In genomic region chr6:127266892-127267741, GRCh38 we compare ENCODE assay signal across 8 cellular contexts. TPM values are rescaled to one million over a fixed set of nuclear protein-coding genes. Genes with fewer than 3 reads are reported as not detected.
A peak's percentile ranks its signal among the peaks of the same experiment; 100 is the strongest.
DNase-seq lines count a peak whose midpoint lies in the region; ATAC-seq lines count a peak whose summit lies in the region.

No MANE protein-coding gene starts in this region.

- in situ Hi-C loops in ACHN (cut with HindIII; ENCODE audit: low pct_ligation_motif_present, low pct_unique_long_range_greater_than_20kb, low sequenced_read_pairs): no loop called here

- peak; percentile 69 for ATAC-seq in GM18517 (IDR thresholded peaks at IDR 0.05; ENCODE audit: unreplicated experiment)
- peak; percentile 61 for ATAC-seq in HG02981 (IDR thresholded peaks at IDR 0.05; ENCODE audit: unreplicated experiment)

- DNase-seq in ACHN: peak; percentile 59
- DNase-seq in NCI-H226: peak; percentile 47
- peak; percentile 11 to 34 for DNase-seq in activated CD4-positive, alpha-beta T cell treated with anti-CD3 and anti-CD28 coated beads, Interleukin-2, amount 50 U/mL, for 4 hours
- DNase-seq in dermis microvascular lymphatic vessel endothelial cell (ENCODE audit: low read depth in 2 of 2): peak; percentile 14 to 58
- DNase-seq in lung microvascular endothelial cell (ENCODE audit: low read depth in 2 of 2): peak; percentile 60
- DNase-seq in stimulated activated CD8-positive, alpha-beta memory T cell treated with anti-CD3 and anti-CD28 coated beads, Interleukin-15, amount 100 ng/mL, for 24 hours (ENCODE audit: low read depth): peak; percentile 24

RNA-seq across cellular contexts. Expression of gene RNF146, which starts 0.5 kb away (rescaled TPM):
- total RNA-seq in dermis microvascular lymphatic vessel endothelial cell (26.2 and 39.7 TPM in 2 replicates), lung microvascular endothelial cell (25.7 and 33.9 TPM in 2 replicates)

Comparison
In these comparisons a context has a peak if more than half of its experiments do, and no peak if none do; other contexts are left out.
1. Peak in every context shown above with its lines: DNase-seq and ATAC-seq.